In genomic region chr17:4895676-4896331, GRCh38 we compare ENCODE assay signal across 1 cellular context.
TF ChIP-seq lines count a peak whose summit lies in the region.

No MANE protein-coding gene starts in this region.

TF ChIP-seq in HepG2, 621 proteins besides CTCF, POLR2A, EP300 and RAD21:
- peak; percentile 47; the same call in 1 of the 2 replicates for TF ChIP-seq ZBTB38 (CRISPR knock-in tag; IDR thresholded peaks at IDR 0.05)
- TF ChIP-seq ZBTB26 (CRISPR knock-in tag; IDR thresholded peaks at IDR 0.05; ENCODE audit: borderline replicate concordance): no peak
- TF ChIP-seq ARID4A (CRISPR knock-in tag; IDR thresholded peaks at IDR 0.05; ENCODE audit: borderline replicate concordance): 0 out of 2 replicates have a peak, but pooled peaks have one; percentile 20
- TF ChIP-seq ZNF570 (CRISPR knock-in tag; IDR thresholded peaks at IDR 0.05; ENCODE audit: borderline replicate concordance): no peak
- TF ChIP-seq TRAFD1 (CRISPR knock-in tag; IDR thresholded peaks at IDR 0.05; ENCODE audit: borderline replicate concordance): no peak
- no peak for TF ChIP-seq ZNF704 (CRISPR knock-in tag; IDR thresholded peaks at IDR 0.05; ENCODE audit: borderline replicate concordance)
- TF ChIP-seq FOSL2 (CRISPR knock-in tag; IDR thresholded peaks at IDR 0.05): no peak
- no peak for TF ChIP-seq CENPT (CRISPR knock-in tag; IDR thresholded peaks at IDR 0.05; ENCODE audit: low read depth)
- TF ChIP-seq AGO2 (optimal IDR thresholded peaks at IDR 0.05; ENCODE audit: low read depth, low read length): peak; percentile 42
- no peak for TF ChIP-seq MYC (CRISPR knock-in tag; IDR thresholded peaks at IDR 0.05; ENCODE audit: borderline replicate concordance)
- no peak for TF ChIP-seq KDM5A (IDR thresholded peaks at IDR 0.05; ENCODE audit: borderline replicate concordance, low read length)
- peak; percentile 70; the same call in 1 of the 2 replicates for TF ChIP-seq ZBTB33 (CRISPR knock-in tag; IDR thresholded peaks at IDR 0.05)
- TF ChIP-seq ZNF644 (CRISPR knock-in tag; IDR thresholded peaks at IDR 0.05; ENCODE audit: low read depth): no peak
